In the genomic region with DNA sequence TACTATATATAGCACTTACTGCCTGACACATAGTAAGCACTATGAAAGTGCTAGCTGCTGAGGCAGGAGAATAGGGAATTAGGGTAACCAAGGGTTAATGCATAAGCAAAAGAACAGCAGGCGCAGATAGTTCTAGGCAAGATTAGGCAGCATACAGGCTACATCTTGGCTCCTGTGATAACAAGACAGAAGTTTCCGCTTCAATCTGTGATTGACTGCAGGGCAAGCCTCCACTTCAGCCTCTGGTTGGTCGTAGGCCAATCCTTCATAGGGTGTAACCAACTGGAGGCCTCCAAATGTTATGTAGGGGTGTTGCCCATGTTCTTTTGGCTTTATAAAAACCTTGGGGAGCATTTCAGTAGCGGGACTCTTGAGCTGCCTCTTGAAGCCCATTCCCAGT, we compare ENCODE assay signal across 13 cellular contexts. TPM values are rescaled to one million over a fixed set of nuclear protein-coding genes. Genes with fewer than 3 reads are reported as not detected.
DNase-seq lines count a peak whose midpoint lies in the region; ATAC-seq, FAIRE-seq and TF ChIP-seq lines count a peak whose summit lies in the region.
"Had no signal": no experiment of that assay in that cellular context is flagged by ENCODE, and none has a peak within 500 bp of the region (broad histone marks: within the 10 kb centered on the region; RNA-seq: fewer than 3 reads in every experiment).

No MANE protein-coding gene starts in this region.

- TF ChIP-seq POLR2A in HepG2 (IDR thresholded peaks at IDR 0.05; ENCODE audit: insufficient read depth in 1 of 2, low read depth in 2 of 2, low read length in 2 of 2): no peak
- TF ChIP-seq POLR2A in right lobe of liver (IDR thresholded peaks at IDR 0.05): no peak
- no peak for TF ChIP-seq POLR2A in GM12892 (IDR thresholded peaks at IDR 0.05; ENCODE audit: low read depth, low read length)

- no peaks in the 10 kb centered on the region; a peak in 1 of 5 replicates for H3K27me3 ChIP-seq in HepG2 (ENCODE audit: control insufficient read depth in 1 of 2, insufficient read depth in 2 of 2, low read length in 2 of 2)
- peaks cover 0 to 8% of the 10 kb centered on the region in 2 donors for H3K27me3 ChIP-seq in right lobe of liver
- H3K27me3 ChIP-seq: uterus had no signal

- H4K20me1 ChIP-seq in HepG2 (ENCODE audit: insufficient read depth, low read length): no peaks in the 10 kb centered on the region

- POLR2A ChIA-PET in HepG2 (lab: Yijun Ruan, JAX): interaction anchor here (1.0 kb wide), 1 partner anchor 18 kb away, joined by 3 read pairs; a partner anchor contains a TSS

- no TSS peak for BruUV-seq in HepG2 (replicated peaks; lab: Mats Ljungman, UMichigan)

- TF ChIP-seq CTCF in HepG2 (CRISPR knock-in tag; IDR thresholded peaks at IDR 0.05) (no peak), right lobe of liver (IDR thresholded peaks at IDR 0.05) (no peak), astrocyte of the spinal cord (IDR thresholded peaks at IDR 0.05; ENCODE audit: low read depth, low read length) (no peak)

- intact Hi-C loops in HepG2 (cut with micrococcal nuclease; ENCODE audit: unreplicated experiment) (loop anchor here (5.0 kb wide), 1 partner anchor 337 kb away; a partner anchor contains a TSS), right lobe of liver (cut with DNase I) (loop anchor here (5.0 to 10.0 kb wide), 2 partner anchors 340 to 352 kb away; a partner anchor contains a TSS), left ventricle myocardium superior (cut with micrococcal nuclease) (loop anchor here (5.0 to 10.0 kb wide), 3 partner anchors 47 to 357 kb away; a partner anchor contains a TSS)

- in situ Hi-C loops in HepG2 (cut with HindIII; ENCODE audit: extremely low pct_ligation_motif_present, low pct_unique_long_range_greater_than_20kb) (loop anchor here (5.0 kb wide), 1 partner anchor 352 kb away; no protein-coding TSS in a partner anchor), astrocyte of the spinal cord (cut with HindIII; ENCODE audit: low sequenced_read_pairs) (no loop called here)

- peak overlapping the region; percentile 85 for H3K4me2 ChIP-seq in HepG2 (ENCODE audit: low read depth, low read length)

- 9% methylated on average over 4 of the region's 4 CpGs for WGBS in HepG2 (ENCODE audit: low lambda C conversion rate)
- WGBS in right lobe of liver (ENCODE audit: insufficient coverage, low coverage, low lambda C conversion rate, missing lambda C conversion rate): 54% methylated on average over 2 of the region's 4 CpGs

- H3K9ac ChIP-seq in HepG2 (ENCODE audit: insufficient read depth, low read depth, low read length): peak overlapping the region; percentile 18; the same call in 1 of the 2 replicates

- FAIRE-seq in HepG2 (lab: Jason Lieb, UNC) (peak; percentile 43), GM12892 (lab: Jason Lieb, UNC) (no peak)

- H3K4me3 ChIP-seq in HepG2 (replicated peaks in 1 of 3; ENCODE audit: insufficient read depth in 1 of 3, low read depth in 2 of 3, low read length in 3 of 3): peak overlapping the region in 2 of 3 experiments; percentile 26 to 29; a peak in 3 of 6 replicates
- H3K4me3 ChIP-seq in right lobe of liver: no peak overlapping the region
- no peak overlapping the region for H3K4me3 ChIP-seq in astrocyte of the spinal cord (ENCODE audit: low read depth, low read length)
- H3K4me3 ChIP-seq: uterus had no signal

- H3K9me3 ChIP-seq in HepG2 (ENCODE audit: low read length): no peaks in the 10 kb centered on the region
- H3K9me3 ChIP-seq in right lobe of liver: no peaks in the 10 kb centered on the region
- H3K9me3 ChIP-seq: uterus had no signal

- no peak overlapping the region for H3K27ac ChIP-seq in HepG2 (ENCODE audit: extremely low read length, insufficient read depth, low read length)
- no peak overlapping the region for H3K27ac ChIP-seq in right lobe of liver
- H3K27ac ChIP-seq: uterus had no signal

- peaks cover 12% of the 10 kb centered on the region for H3K4me1 ChIP-seq in HepG2 (ENCODE audit: insufficient read depth, low read length)
- no peaks in the 10 kb centered on the region for H3K4me1 ChIP-seq in right lobe of liver

- peak; percentile 73 for ATAC-seq in HepG2
- ATAC-seq in right lobe of liver: no peak
- ATAC-seq in left ventricle myocardium superior: peak; percentile 48
- ATAC-seq in GM21423 (IDR thresholded peaks at IDR 0.05; ENCODE audit: unreplicated experiment): no peak
- ATAC-seq in HG02973 (IDR thresholded peaks at IDR 0.05; ENCODE audit: unreplicated experiment): no peak
- ATAC-seq: activated CD4-positive, alpha-beta T cell treated with anti-CD3 and anti-CD28 coated beads for 36 hours; effector memory CD8-positive, alpha-beta T cell had no signal

- TF ChIP-seq EP300 in HepG2 (IDR thresholded peaks at IDR 0.05; ENCODE audit: low read depth in 2 of 2, low read length in 2 of 2) (no peak), HepG2 (CRISPR knock-in tag; IDR thresholded peaks at IDR 0.05; ENCODE audit: borderline replicate concordance) (no peak)

- DNase-seq in HepG2 (ENCODE audit: low spot score) (peak; percentile 45), right lobe of liver (no peak), astrocyte of the spinal cord (ENCODE audit: low read depth, low spot score) (peak; percentile 9), left ventricle myocardium superior (no peak), GM12892 (ENCODE audit: insufficient read length) (no peak), NCI-H226 (no peak)
- DNase-seq: activated CD4-positive, alpha-beta T cell treated with anti-CD3 and anti-CD28 coated beads for 36 hours; AML-193; effector memory CD8-positive, alpha-beta T cell; NCI-H1694; uterus had no signal

- no peaks in the 10 kb centered on the region for H3K79me2 ChIP-seq in HepG2 (ENCODE audit: insufficient read depth, low read length)

- no peak for TF ChIP-seq RAD21 in HepG2 (CRISPR knock-in tag; IDR thresholded peaks at IDR 0.05)

- peak overlapping the region; percentile 66 for H2AFZ ChIP-seq in HepG2 (ENCODE audit: low read length)

- CTCF ChIA-PET in HepG2 (lab: Yijun Ruan, JAX; ENCODE audit: low intra/inter-chr PET ratio, low total read pairs): no interaction called here

- H3K36me3 ChIP-seq in HepG2 (replicated peaks in 1 of 2; ENCODE audit: control insufficient read depth in 1 of 2, insufficient read depth in 2 of 2, low read length in 2 of 2) (no peaks in the 10 kb centered on the region), right lobe of liver (no peaks in the 10 kb centered on the region)
- H3K36me3 ChIP-seq: uterus had no signal

TF ChIP-seq in HepG2, 621 proteins besides CTCF, POLR2A, EP300 and RAD21 (continues in another document):
- TF ChIP-seq SYNCRIP (IDR thresholded peaks at IDR 0.05; ENCODE audit: insufficient read depth, low read depth, low read length): no peak

RNA-seq across cellular contexts. Expression of a gene that starts 46.9 kb away (rescaled TPM):
- total RNA-seq in HepG2 (2016; rRNA removed; fragmentation: Illumina TruSeq; extraction: Trizol): 6.6 and 9.8 TPM in 2 replicates
- 2.5 and 4.1 TPM in 2 replicates for total RNA-seq in HepG2 (2016; cell fraction: cytosol; rRNA removed; fragmentation: Illumina TruSeq; extraction: Trizol; ENCODE audit: low read depth)
- 6.6 and 8.2 TPM in 2 replicates for total RNA-seq in HepG2 (2016; cell fraction: insoluble cytoplasmic fraction; rRNA removed; fragmentation: Illumina TruSeq; extraction: Trizol)
- total RNA-seq in HepG2 (2016; cell fraction: membrane; rRNA removed; fragmentation: Illumina TruSeq; extraction: Trizol): 2.5 and 2.9 TPM in 2 replicates
- 8.3 and 9.3 TPM in 2 replicates for total RNA-seq in HepG2 (2016; cell fraction: nucleus; rRNA removed; fragmentation: Illumina TruSeq; extraction: Trizol)
- 2.7 and 3.4 TPM in 2 replicates for polyA plus RNA-seq in HepG2 (2011; rRNA removed)
- 1.1 and 2.2 TPM in 2 replicates for polyA plus RNA-seq in HepG2 (2011; cell fraction: cytosol; rRNA removed)
- polyA plus RNA-seq in HepG2 (2011; cell fraction: nucleus; rRNA removed): 3.3 and 4.5 TPM in 2 replicates
- polyA plus RNA-seq in HepG2 (2012): 4.6 and 4.8 TPM in 2 replicates
- polyA plus RNA-seq in HepG2 (2016; cell fraction: cytosol; fragmentation: Illumina TruSeq; extraction: Trizol; ENCODE audit: low read depth): 0.50 and 0.64 TPM in 2 replicates
- polyA plus RNA-seq in HepG2 (2016; cell fraction: insoluble cytoplasmic fraction; fragmentation: Illumina TruSeq; extraction: Trizol; ENCODE audit: low read depth): 4.3 and 5.1 TPM in 2 replicates
- 0.31 and 0.84 TPM in 2 replicates for polyA plus RNA-seq in HepG2 (2016; cell fraction: membrane; fragmentation: Illumina TruSeq; extraction: Trizol; ENCODE audit: low read depth)
- 5.2 and 5.5 TPM in 2 replicates for polyA plus RNA-seq in HepG2 (2016; cell fraction: nucleus; fragmentation: Illumina TruSeq; extraction: Trizol; ENCODE audit: insufficient read depth, low read depth)
- 17.1 and 19.1 TPM in 2 replicates for polyA minus RNA-seq in HepG2 (2011; rRNA and poly(A)+ RNA removed; ENCODE audit: low replicate concordance)
- 6.0 and 6.7 TPM in 2 replicates for polyA minus RNA-seq in HepG2 (2011; cell fraction: cytosol; rRNA and poly(A)+ RNA removed)
- polyA minus RNA-seq in HepG2 (2011; cell fraction: nucleus; rRNA and poly(A)+ RNA removed): 19.1 and 27.1 TPM in 2 replicates
- 1 to 10 TPM; 3.4 to 7.8 (median 6.1) TPM for total RNA-seq in right lobe of liver
- total RNA-seq in left ventricle myocardium superior: 13.0 TPM
- 7.3 TPM for polyA plus RNA-seq in GM12892 (2012; ENCODE audit: missing spikeins)

RNA-seq across cellular contexts. Expression of a gene that starts 47.1 kb away (rescaled TPM):
- 9.8 and 10.6 TPM in 2 replicates for total RNA-seq in HepG2 (2016; rRNA removed; fragmentation: Illumina TruSeq; extraction: Trizol)
- total RNA-seq in HepG2 (2016; cell fraction: cytosol; rRNA removed; fragmentation: Illumina TruSeq; extraction: Trizol; ENCODE audit: low read depth): 11.4 and 15.3 TPM in 2 replicates
- total RNA-seq in HepG2 (2016; cell fraction: insoluble cytoplasmic fraction; rRNA removed; fragmentation: Illumina TruSeq; extraction: Trizol): 8.9 and 9.1 TPM in 2 replicates
- total RNA-seq in HepG2 (2016; cell fraction: membrane; rRNA removed; fragmentation: Illumina TruSeq; extraction: Trizol): 8.1 and 8.4 TPM in 2 replicates
- 18.8 and 24.1 TPM in 2 replicates for total RNA-seq in HepG2 (2016; cell fraction: nucleus; rRNA removed; fragmentation: Illumina TruSeq; extraction: Trizol)
- 5.6 TPM in 2 replicates for polyA plus RNA-seq in HepG2 (2011; rRNA removed)
- polyA plus RNA-seq in HepG2 (2011; cell fraction: cytosol; rRNA removed): 1.6 and 4.2 TPM in 2 replicates
- 5.5 and 5.7 TPM in 2 replicates for polyA plus RNA-seq in HepG2 (2011; cell fraction: nucleus; rRNA removed)
- 3.5 and 4.6 TPM in 2 replicates for polyA plus RNA-seq in HepG2 (2012)
- 0.69 and 0.71 TPM in 2 replicates for polyA plus RNA-seq in HepG2 (2016; cell fraction: cytosol; fragmentation: Illumina TruSeq; extraction: Trizol; ENCODE audit: low read depth)
- polyA plus RNA-seq in HepG2 (2016; cell fraction: insoluble cytoplasmic fraction; fragmentation: Illumina TruSeq; extraction: Trizol; ENCODE audit: low read depth): 5.4 and 7.3 TPM in 2 replicates
- 1.6 and 1.7 TPM in 2 replicates for polyA plus RNA-seq in HepG2 (2016; cell fraction: membrane; fragmentation: Illumina TruSeq; extraction: Trizol; ENCODE audit: low read depth)
- 14.0 and 17.1 TPM in 2 replicates for polyA plus RNA-seq in HepG2 (2016; cell fraction: nucleus; fragmentation: Illumina TruSeq; extraction: Trizol; ENCODE audit: insufficient read depth, low read depth)
- polyA minus RNA-seq in HepG2 (2011; rRNA and poly(A)+ RNA removed; ENCODE audit: low replicate concordance): 14.7 and 16.5 TPM in 2 replicates
- 7.1 and 7.9 TPM in 2 replicates for polyA minus RNA-seq in HepG2 (2011; cell fraction: cytosol; rRNA and poly(A)+ RNA removed)
- 49.1 and 63.7 TPM in 2 replicates for polyA minus RNA-seq in HepG2 (2011; cell fraction: nucleus; rRNA and poly(A)+ RNA removed)
- 10 to 100 TPM in 1 of 6 experiments, 1 to 10 TPM in 5; 4.7 to 12.5 (median 6.9) TPM for total RNA-seq in right lobe of liver
- 21.9 TPM for total RNA-seq in left ventricle myocardium superior
- polyA plus RNA-seq in GM12892 (2012; ENCODE audit: missing spikeins): 8.1 TPM

Comparison
In these comparisons a context has a peak if more than half of its experiments do, and no peak if none do; other contexts are left out.
1. ATAC-seq: peak in HepG2 (single experiment) and left ventricle myocardium superior (single experiment); none in right lobe of liver (0 of 4), GM21423 (single experiment) and HG02973 (single experiment).
2. DNase-seq: peak in HepG2 (single experiment) and astrocyte of the spinal cord (single experiment); none in right lobe of liver (0 of 3), left ventricle myocardium superior (single experiment), GM12892 (single experiment) and NCI-H226 (single experiment).
3. H3K4me3 ChIP-seq: peak in HepG2 (2 of 3); none in right lobe of liver (0 of 3) and astrocyte of the spinal cord (single experiment).